28 cellular contexts compared by ENCODE assay signal in genomic region chr5:33501260-33501659, GRCh38.
"Had no signal": no experiment of that assay in that cellular context is flagged by ENCODE, and none has a peak within 500 bp of the region (broad histone marks: within the 10 kb centered on the region; RNA-seq: fewer than 3 reads in every experiment).

No MANE protein-coding gene starts in this region.

- H3K4me3 Mint-ChIP-seq: stimulated activated effector memory CD8-positive, alpha-beta T cell treated with anti-CD3 and anti-CD28 coated beads, Interleukin-12 subunit alpha, Interleukin-12 subunit beta, amount 100 ng/mL, for 72 hours; stimulated activated memory B cell treated with anti-CD40 and anti-IgM and Interleukin-4, amounts not matched to agents 10 μg/mL and 1 μg/mL and 100 μg/mL, for 72 hours; stimulated activated naive B cell treated with anti-CD40 and anti-IgM and Interleukin-4, amounts not matched to agents 10 μg/mL and 1 μg/mL and 100 μg/mL, for 72 hours; stimulated activated naive CD8-positive, alpha-beta T cell treated with anti-CD3 and anti-CD28 coated beads, Interleukin-15, amount 100 ng/mL, for 72 hours; stimulated activated naive CD8-positive, alpha-beta T cell treated with anti-CD3 and anti-CD28 coated beads, Interleukin-15, Interleukin-2, amounts not matched to agents 100 ng/mL and 50 ng/mL, for 24 hours; type B pancreatic cell had no signal

- H3K4me3 ChIP-seq: stomach, suprapubic skin, testis, thoracic aorta, thyroid gland, tibial artery, tibial nerve, transverse colon, upper lobe of left lung, upper lobe of right lung, uterus, vagina had no signal

- DNase-seq: stimulated activated CD4-positive, alpha-beta T cell treated with anti-CD3 and anti-CD28 coated beads, Interleukin-2, amount 100 ng/mL, for 48 hours; stimulated activated CD4-positive, alpha-beta T cell treated with anti-CD3 and anti-CD28 coated beads, Interleukin-4, amount 100 ng/mL, for 1 hour; stimulated activated CD4-positive, alpha-beta T cell treated with anti-CD3 and anti-CD28 coated beads, Interleukin-4, amount 100 ng/mL, for 24 hours; stimulated activated CD4-positive, alpha-beta T cell treated with anti-CD3 and anti-CD28 coated beads, Interleukin-4, amount 100 ng/mL, for 4 hours; stimulated activated CD8-positive, alpha-beta memory T cell treated with anti-CD3 and anti-CD28 coated beads, Interleukin-4, amount 100 ng/mL, for 48 hours; stimulated activated naive B cell treated with anti-CD40 and anti-IgM and Interleukin-4, amounts not matched to agents 10 μg/mL and 1 μg/mL and 100 μg/mL, for 72 hours; stimulated activated naive CD4-positive, alpha-beta T cell; stimulated activated naive CD4-positive, alpha-beta T cell treated with Interleukin-2 at 50 U/mL for 16 hours; stimulated activated naive CD8-positive, alpha-beta T cell treated with anti-CD3 and anti-CD28 coated beads, Interleukin-15, amount 100 ng/mL, for 72 hours; stimulated activated naive CD8-positive, alpha-beta T cell treated with anti-CD3 and anti-CD28 coated beads, Interleukin-15, Interleukin-2, amounts not matched to agents 100 U/mL and 50 U/mL, for 24 hours; stomach; substantia nigra; testis; thyroid gland; tibial artery; transverse colon; trophoblast cell; upper lobe of right lung; uterus had no signal

- H3K27ac Mint-ChIP-seq: stimulated activated effector memory CD8-positive, alpha-beta T cell treated with anti-CD3 and anti-CD28 coated beads, Interleukin-12 subunit alpha, Interleukin-12 subunit beta, amount 100 ng/mL, for 72 hours; stimulated activated memory B cell treated with anti-CD40 and anti-IgM and Interleukin-4, amounts not matched to agents 10 μg/mL and 1 μg/mL and 100 μg/mL, for 72 hours; stimulated activated naive B cell treated with anti-CD40 and anti-IgM and Interleukin-4, amounts not matched to agents 10 μg/mL and 1 μg/mL and 100 μg/mL, for 72 hours; stimulated activated naive CD8-positive, alpha-beta T cell treated with anti-CD3 and anti-CD28 coated beads, Interleukin-15, Interleukin-2, amounts not matched to agents 100 ng/mL and 50 ng/mL, for 24 hours; type B pancreatic cell had no signal

- H3K4me1 Mint-ChIP-seq: stimulated activated effector memory CD8-positive, alpha-beta T cell treated with anti-CD3 and anti-CD28 coated beads, Interleukin-12 subunit alpha, Interleukin-12 subunit beta, amount 100 ng/mL, for 72 hours; stimulated activated memory B cell treated with anti-CD40 and anti-IgM and Interleukin-4, amounts not matched to agents 10 μg/mL and 1 μg/mL and 100 μg/mL, for 72 hours; stimulated activated naive B cell treated with anti-CD40 and anti-IgM and Interleukin-4, amounts not matched to agents 10 μg/mL and 1 μg/mL and 100 μg/mL, for 72 hours; stimulated activated naive CD8-positive, alpha-beta T cell treated with anti-CD3 and anti-CD28 coated beads, Interleukin-15, amount 100 ng/mL, for 72 hours had no signal

- H3K4me1 ChIP-seq: stomach, suprapubic skin, testis, thyroid gland, tibial artery, transverse colon, upper lobe of left lung, upper lobe of right lung, uterus, vagina had no signal

- H3K36me3 Mint-ChIP-seq: stimulated activated effector memory CD8-positive, alpha-beta T cell treated with anti-CD3 and anti-CD28 coated beads, Interleukin-12 subunit alpha, Interleukin-12 subunit beta, amount 100 ng/mL, for 72 hours; stimulated activated memory B cell treated with anti-CD40 and anti-IgM and Interleukin-4, amounts not matched to agents 10 μg/mL and 1 μg/mL and 100 μg/mL, for 72 hours; type B pancreatic cell had no signal

- H3K9me3 Mint-ChIP-seq: stimulated activated effector memory CD8-positive, alpha-beta T cell treated with anti-CD3 and anti-CD28 coated beads, Interleukin-12 subunit alpha, Interleukin-12 subunit beta, amount 100 ng/mL, for 72 hours; stimulated activated memory B cell treated with anti-CD40 and anti-IgM and Interleukin-4, amounts not matched to agents 10 μg/mL and 1 μg/mL and 100 μg/mL, for 72 hours; stimulated activated naive B cell treated with anti-CD40 and anti-IgM and Interleukin-4, amounts not matched to agents 10 μg/mL and 1 μg/mL and 100 μg/mL, for 72 hours; stimulated activated naive CD8-positive, alpha-beta T cell treated with anti-CD3 and anti-CD28 coated beads, Interleukin-15, amount 100 ng/mL, for 72 hours; stimulated activated naive CD8-positive, alpha-beta T cell treated with anti-CD3 and anti-CD28 coated beads, Interleukin-15, Interleukin-2, amounts not matched to agents 100 ng/mL and 50 ng/mL, for 24 hours; type B pancreatic cell had no signal

- H3K27ac ChIP-seq: stomach, suprapubic skin, testis, thoracic aorta, thyroid gland, tibial artery, tibial nerve, transverse colon, upper lobe of left lung, upper lobe of right lung, uterus, vagina had no signal

- H3K9me3 ChIP-seq: stomach, suprapubic skin, testis, thoracic aorta, thyroid gland, tibial artery, tibial nerve, transverse colon, upper lobe of left lung, upper lobe of right lung, uterus, vagina had no signal

- ATAC-seq: stimulated activated effector memory CD8-positive, alpha-beta T cell treated with anti-CD3 and anti-CD28 coated beads, Interleukin-12 subunit alpha, Interleukin-12 subunit beta, amount 100 ng/mL, for 72 hours; stimulated activated memory B cell treated with anti-CD40 and anti-IgM and Interleukin-4, amounts not matched to agents 10 μg/mL and 1 μg/mL and 100 μg/mL, for 72 hours; stimulated activated naive B cell treated with anti-CD40 and anti-IgM and Interleukin-4, amounts not matched to agents 10 μg/mL and 1 μg/mL and 100 μg/mL, for 72 hours; stimulated activated naive CD8-positive, alpha-beta T cell treated with anti-CD3 and anti-CD28 coated beads, Interleukin-15, amount 100 ng/mL, for 72 hours; stimulated activated naive CD8-positive, alpha-beta T cell treated with anti-CD3 and anti-CD28 coated beads, Interleukin-15, Interleukin-2, amounts not matched to agents 100 U/mL and 50 U/mL, for 24 hours had no signal

- H3K27me3 Mint-ChIP-seq: stimulated activated memory B cell treated with anti-CD40 and anti-IgM and Interleukin-4, amounts not matched to agents 10 μg/mL and 1 μg/mL and 100 μg/mL, for 72 hours; stimulated activated naive B cell treated with anti-CD40 and anti-IgM and Interleukin-4, amounts not matched to agents 10 μg/mL and 1 μg/mL and 100 μg/mL, for 72 hours; stimulated activated naive CD8-positive, alpha-beta T cell treated with anti-CD3 and anti-CD28 coated beads, Interleukin-15, amount 100 ng/mL, for 72 hours; stimulated activated naive CD8-positive, alpha-beta T cell treated with anti-CD3 and anti-CD28 coated beads, Interleukin-15, Interleukin-2, amounts not matched to agents 100 ng/mL and 50 ng/mL, for 24 hours; type B pancreatic cell had no signal

- H3K27me3 ChIP-seq: stomach, suprapubic skin, testis, thyroid gland, tibial artery, tibial nerve, transverse colon, upper lobe of left lung, upper lobe of right lung, uterus, vagina had no signal

- H3K36me3 ChIP-seq: stomach, suprapubic skin, thoracic aorta, thyroid gland, tibial artery, tibial nerve, transverse colon, upper lobe of left lung, upper lobe of right lung, uterus, vagina had no signal
